Comparison of ENCODE assay signal across 8 cellular contexts in genomic region chr3:39346785-39347585, GRCh38. TPM values are rescaled to one million over a fixed set of nuclear protein-coding genes. Genes with fewer than 3 reads are reported as not detected.
DNase-seq lines count a peak whose midpoint lies in the region; ATAC-seq and TF ChIP-seq lines count a peak whose summit lies in the region.
"Had no signal": no experiment of that assay in that cellular context is flagged by ENCODE, and none has a peak within 500 bp of the region (broad histone marks: within the 10 kb centered on the region; RNA-seq: fewer than 3 reads in every experiment).

No MANE protein-coding gene starts in this region.

- H3K36me3 ChIP-seq in OCI-LY3 (replicated peaks; ENCODE audit: low read depth, low read length) (no peaks in the 10 kb centered on the region), smooth muscle cell (ENCODE audit: low read depth) (no peaks in the 10 kb centered on the region)

- H3K27me3 ChIP-seq in OCI-LY3 (ENCODE audit: low read depth, low read length), result no peaks in the 10 kb centered on the region
- H3K27me3 ChIP-seq in smooth muscle cell (ENCODE audit: low read depth), result peaks cover 3% of the 10 kb centered on the region

- H3K79me2 ChIP-seq in OCI-LY3 (ENCODE audit: low read length) (no peaks in the 10 kb centered on the region), smooth muscle cell (ENCODE audit: low read depth) (no peaks in the 10 kb centered on the region)
- H3K79me2 ChIP-seq: parathyroid adenoma had no signal

- H3K4me3 ChIP-seq in OCI-LY3 (ENCODE audit: low read length), result no peak overlapping the region
- no peak overlapping the region for H3K4me3 ChIP-seq in smooth muscle cell

- peaks cover 6% of the 10 kb centered on the region for H3F3A ChIP-seq in smooth muscle cell (ENCODE audit: low read depth)

- WGBS in smooth muscle cell (ENCODE audit: low lambda C conversion rate), result 12% methylated on average over 2 of the region's 2 CpGs

- no peak for TF ChIP-seq CTCF in OCI-LY3 (IDR thresholded peaks at IDR 0.05; ENCODE audit: low read depth, low read length)
- TF ChIP-seq CTCF in smooth muscle cell (IDR thresholded peaks at IDR 0.05; ENCODE audit: borderline replicate concordance, insufficient read depth, poor library complexity, severe bottlenecking), result no peak

- no peaks in the 10 kb centered on the region for H3K9me3 ChIP-seq in OCI-LY3 (ENCODE audit: insufficient read depth, low read length)
- H3K9me3 ChIP-seq in smooth muscle cell (replicated peaks; ENCODE audit: low read depth), result no peaks in the 10 kb centered on the region

- ATAC-seq in GM19351 (IDR thresholded peaks at IDR 0.05; ENCODE audit: unreplicated experiment) (peak; percentile 93), HG02623 (IDR thresholded peaks at IDR 0.05; ENCODE audit: unreplicated experiment) (peak; percentile 61)

- H4K20me1 ChIP-seq in OCI-LY3 (ENCODE audit: insufficient read depth, low read length) (no peaks in the 10 kb centered on the region), smooth muscle cell (ENCODE audit: low read depth) (no peaks in the 10 kb centered on the region)

- H3K27ac ChIP-seq in OCI-LY3 (ENCODE audit: low read length), result no peak overlapping the region
- no peak overlapping the region for H3K27ac ChIP-seq in smooth muscle cell (ENCODE audit: low read depth)
- H3K27ac ChIP-seq: parathyroid adenoma had no signal

- H3K9ac ChIP-seq in OCI-LY3 (ENCODE audit: low read length) (no peak overlapping the region), smooth muscle cell (ENCODE audit: low read depth) (no peak overlapping the region)
- H3K9ac ChIP-seq: parathyroid adenoma had no signal

- H3K4me1 ChIP-seq in OCI-LY3 (ENCODE audit: low read length), result peaks cover 16% of the 10 kb centered on the region
- H3K4me1 ChIP-seq in smooth muscle cell (ENCODE audit: low read depth), result no peaks in the 10 kb centered on the region
- H3K4me1 ChIP-seq: parathyroid adenoma had no signal

- H3K4me2 ChIP-seq in OCI-LY3 (ENCODE audit: low read length), result peak overlapping the region; percentile 3; the same call in 1 of the 2 replicates
- H3K4me2 ChIP-seq in smooth muscle cell, result peak overlapping the region; percentile 45

- DNase-seq in smooth muscle cell (lab: John Stamatoyannopoulos, UW; ENCODE audit: unreplicated experiment) (no peak), NCI-H2081 (lab: John Stamatoyannopoulos, UW) (no peak), ecto neural progenitor cell (ENCODE audit: low spot score) (no peak), C1 segment of cervical spinal cord (lab: John Stamatoyannopoulos, UW) (no peak)

- no peak overlapping the region for H2AFZ ChIP-seq in OCI-LY3 (ENCODE audit: low read depth, low read length)
- no peak overlapping the region for H2AFZ ChIP-seq in smooth muscle cell (ENCODE audit: low read depth)
- H2AFZ ChIP-seq: parathyroid adenoma had no signal

RNA-seq across cellular contexts. Expression of gene CCR8, which starts 17.5 kb away (rescaled TPM):
- total RNA-seq in smooth muscle cell, result not detected in 2 replicates
- polyA plus RNA-seq in smooth muscle cell, result not detected in 2 replicates

RNA-seq across cellular contexts. Expression of gene SLC25A38, which starts 36.2 kb away (rescaled TPM):
- total RNA-seq in smooth muscle cell, result 18.9 and 19.1 TPM in 2 replicates
- polyA plus RNA-seq in smooth muscle cell, result 18.5 and 22.2 TPM in 2 replicates

RNA-seq across cellular contexts. Expression of gene RPSA, which starts 59.5 kb away (rescaled TPM):
- total RNA-seq in smooth muscle cell, result 1,254 and 1,284 TPM in 2 replicates
- 355 and 407 TPM in 2 replicates for polyA plus RNA-seq in smooth muscle cell
